In the genomic region with DNA sequence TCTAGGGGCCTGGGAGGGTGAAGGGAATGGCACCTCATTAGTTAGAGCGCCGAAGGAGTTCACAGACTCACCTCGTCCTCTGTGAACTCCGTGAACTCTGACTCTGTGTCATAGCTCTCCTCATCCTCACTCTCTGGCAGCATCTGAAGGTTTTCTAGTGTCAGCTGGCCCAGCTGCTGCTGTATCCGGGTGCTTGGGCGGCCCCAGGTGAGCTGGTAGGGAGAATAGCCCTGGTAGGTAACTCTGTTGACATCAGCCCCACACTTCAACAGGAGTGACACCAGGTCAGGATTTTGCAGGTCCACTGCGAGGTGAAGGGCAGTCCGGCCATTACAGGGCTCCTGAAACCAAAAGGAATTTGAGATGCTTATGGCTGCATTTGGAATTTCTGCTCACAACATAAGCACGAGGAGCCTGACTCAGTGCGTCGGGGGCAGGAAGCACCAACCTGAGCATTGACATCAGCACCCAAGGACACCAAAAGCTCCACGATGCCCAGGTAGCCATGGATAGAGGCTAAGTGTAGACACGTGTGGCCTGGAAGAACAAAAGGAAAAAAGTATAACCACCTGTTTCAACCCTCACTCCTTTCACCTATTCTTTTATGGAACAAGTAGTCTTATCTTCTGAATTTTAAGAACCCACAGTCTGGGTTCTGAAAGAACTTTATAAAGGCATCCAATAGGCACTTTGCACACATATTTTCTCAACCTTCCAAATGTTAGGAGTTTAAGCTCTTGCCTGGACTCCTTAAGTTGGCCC, we compare ENCODE assay signal across 7 cellular contexts. TPM values are rescaled to one million over a fixed set of nuclear protein-coding genes. Genes with fewer than 3 reads are reported as not detected.
DNase-seq lines count a peak whose midpoint lies in the region; ATAC-seq, FAIRE-seq and TF ChIP-seq lines count a peak whose summit lies in the region.

No MANE protein-coding gene starts in this region.

- TF ChIP-seq CTCF in LNCaP clone FGC (IDR thresholded peaks at IDR 0.05; ENCODE audit: control insufficient read depth, extremely low read depth, insufficient read depth) (no peak), keratinocyte (optimal IDR thresholded peaks at IDR 0.05 in 1 of 3, IDR thresholded peaks at IDR 0.05 in 1 of 3, conservative IDR thresholded peaks at IDR 0.05 in 1 of 3; ENCODE audit: extremely low read depth in 1 of 3, insufficient read depth in 2 of 3, low read length in 3 of 3) (no peak)

- H3K27me3 ChIP-seq in keratinocyte (ENCODE audit: control insufficient read depth, extremely low read depth, insufficient read depth, low read length): no peaks in the 10 kb centered on the region

- H3K36me3 ChIP-seq in keratinocyte (ENCODE audit: control insufficient read depth in 2 of 2, extremely low read depth in 1 of 2, insufficient read depth in 2 of 2, low read length in 2 of 2): peaks cover 13 to 31% of the 10 kb centered on the region in 2 experiments

- H3K4me3 ChIP-seq in LNCaP clone FGC (ENCODE audit: low read depth, low read length) (peak overlapping the region; percentile 74), keratinocyte (ENCODE audit: control insufficient read depth in 2 of 3, extremely low read depth in 1 of 3, insufficient read depth in 2 of 3, low read depth in 1 of 3, low read length in 3 of 3) (peak overlapping the region; percentile 84 to 95 (median 89))

- peak overlapping the region; percentile 98 for H3K27ac ChIP-seq in keratinocyte (ENCODE audit: control insufficient read depth, insufficient read depth, low read length)

- FAIRE-seq in keratinocyte (lab: Jason Lieb, UNC): no peak

- peaks cover 7% of the 10 kb centered on the region for H3K9me1 ChIP-seq in keratinocyte (ENCODE audit: control insufficient read depth, extremely low read depth, insufficient read depth, low read length)

- peak overlapping the region; percentile 99 to 100 for H3K27ac Mint-ChIP-seq in activated naive CD4-positive, alpha-beta T cell treated with anti-CD3 and anti-CD28 coated beads, Interleukin-2, amount 50 U/mL, for 72 hours

- no peaks in the 10 kb centered on the region for H3K9me3 Mint-ChIP-seq in activated naive CD4-positive, alpha-beta T cell treated with anti-CD3 and anti-CD28 coated beads, Interleukin-2, amount 50 U/mL, for 72 hours

- peaks cover 38 to 39% of the 10 kb centered on the region in 2 donors for H3K36me3 Mint-ChIP-seq in activated naive CD4-positive, alpha-beta T cell treated with anti-CD3 and anti-CD28 coated beads, Interleukin-2, amount 50 U/mL, for 72 hours

- peaks cover 16% of the 10 kb centered on the region for H4K20me1 ChIP-seq in keratinocyte (ENCODE audit: control insufficient read depth, extremely low read depth, insufficient read depth, low read length)

- peaks cover 15% of the 10 kb centered on the region for H3K79me2 ChIP-seq in keratinocyte (ENCODE audit: control insufficient read depth, insufficient read depth, low read length)

- DNase-seq in LNCaP clone FGC (ENCODE audit: low read depth): no peak
- peak; percentile 47 to 65 for DNase-seq in activated naive CD4-positive, alpha-beta T cell treated with anti-CD3 and anti-CD28 coated beads, Interleukin-2, amount 50 U/mL, for 72 hours (ENCODE audit: low spot score in 2 of 2)
- no peak for DNase-seq in keratinocyte (ENCODE audit: low read depth, low spot score)
- DNase-seq in stimulated activated CD8-positive, alpha-beta memory T cell treated with anti-CD3 and anti-CD28 coated beads, Interleukin-15, amount 100 ng/mL, for 1 hour (ENCODE audit: low read depth): peak; percentile 13
- DNase-seq in SKM-1 treated with dmso at 0.1 percent for 144 hours (lab: John Stamatoyannopoulos, UW; ENCODE audit: unreplicated experiment): no peak

- H2AFZ ChIP-seq in keratinocyte (ENCODE audit: control insufficient read depth, low read length): no peak overlapping the region

- dilution Hi-C loops in keratinocyte (cut with MboI; ENCODE audit: extremely low pct_ligation_motif_present, low sequenced_read_pairs): no loop called here

- peak overlapping the region; percentile 100 for H3K4me2 ChIP-seq in keratinocyte (ENCODE audit: control insufficient read depth, extremely low read depth, insufficient read depth, low read depth, low read length)

- no peaks in the 10 kb centered on the region for H3K9me3 ChIP-seq in keratinocyte (ENCODE audit: control insufficient read depth, low read depth, low read length)

- H3K9ac ChIP-seq in keratinocyte (ENCODE audit: control insufficient read depth, extremely low read depth, insufficient read depth, low read length): peak overlapping the region; percentile 99

- peaks cover 43% of the 10 kb centered on the region for H3K4me1 ChIP-seq in keratinocyte (ENCODE audit: control insufficient read depth, extremely low read depth, insufficient read depth, low read length)

- ATAC-seq in activated naive CD4-positive, alpha-beta T cell treated with anti-CD3 and anti-CD28 coated beads, Interleukin-2, amount 50 U/mL, for 72 hours: peak; percentile 1 to 15
- no peak for ATAC-seq in HG02642 (IDR thresholded peaks at IDR 0.05; ENCODE audit: poor library complexity, unreplicated experiment)
- no peak for ATAC-seq in HG03565 (IDR thresholded peaks at IDR 0.05; ENCODE audit: unreplicated experiment)

RNA-seq across cellular contexts. Expression of a gene that starts 2.0 kb away (rescaled TPM):
- total RNA-seq in activated naive CD4-positive, alpha-beta T cell treated with anti-CD3 and anti-CD28 coated beads, Interleukin-2, amount 50 U/mL, for 72 hours: 100 to 1,000 TPM; 150 to 303 TPM
- 35.2 to 123 TPM (median 92.6 TPM) in 3 replicates for polyA plus RNA-seq in keratinocyte
- 199 TPM for polyA plus RNA-seq in keratinocyte (2011; ENCODE audit: low read depth)
- polyA plus RNA-seq in keratinocyte (2011; cell fraction: cytosol; rRNA removed): 33.0 and 56.7 TPM in 2 replicates
- polyA plus RNA-seq in keratinocyte (2011; cell fraction: nucleus; rRNA removed): 250 and 467 TPM in 2 replicates
- 30.3 and 200 TPM in 2 replicates for polyA plus RNA-seq in keratinocyte (2012; ENCODE audit: low replicate concordance)
- 122 to 241 TPM (median 215 TPM) in 3 replicates for polyA minus RNA-seq in keratinocyte
- 85.2 TPM for polyA minus RNA-seq in keratinocyte (2011; cell fraction: cytosol; rRNA and poly(A)+ RNA removed)
- 232 and 287 TPM in 2 replicates for polyA minus RNA-seq in keratinocyte (2011; cell fraction: nucleus; rRNA and poly(A)+ RNA removed)

Comparison
In these comparisons a context has a peak if more than half of its experiments do, and no peak if none do; other contexts are left out.
1. DNase-seq: peak in activated naive CD4-positive, alpha-beta T cell treated with anti-CD3 and anti-CD28 coated beads, Interleukin-2, amount 50 U/mL, for 72 hours (2 of 2) and stimulated activated CD8-positive, alpha-beta memory T cell treated with anti-CD3 and anti-CD28 coated beads, Interleukin-15, amount 100 ng/mL, for 1 hour (single experiment); none in LNCaP clone FGC (single experiment), keratinocyte (single experiment) and SKM-1 treated with dmso at 0.1 percent for 144 hours (single experiment).
2. ATAC-seq: peak in activated naive CD4-positive, alpha-beta T cell treated with anti-CD3 and anti-CD28 coated beads, Interleukin-2, amount 50 U/mL, for 72 hours (2 of 2); none in HG02642 (single experiment) and HG03565 (single experiment).